Comparison of ENCODE assay signal across 1 cellular context in the genomic region with DNA sequence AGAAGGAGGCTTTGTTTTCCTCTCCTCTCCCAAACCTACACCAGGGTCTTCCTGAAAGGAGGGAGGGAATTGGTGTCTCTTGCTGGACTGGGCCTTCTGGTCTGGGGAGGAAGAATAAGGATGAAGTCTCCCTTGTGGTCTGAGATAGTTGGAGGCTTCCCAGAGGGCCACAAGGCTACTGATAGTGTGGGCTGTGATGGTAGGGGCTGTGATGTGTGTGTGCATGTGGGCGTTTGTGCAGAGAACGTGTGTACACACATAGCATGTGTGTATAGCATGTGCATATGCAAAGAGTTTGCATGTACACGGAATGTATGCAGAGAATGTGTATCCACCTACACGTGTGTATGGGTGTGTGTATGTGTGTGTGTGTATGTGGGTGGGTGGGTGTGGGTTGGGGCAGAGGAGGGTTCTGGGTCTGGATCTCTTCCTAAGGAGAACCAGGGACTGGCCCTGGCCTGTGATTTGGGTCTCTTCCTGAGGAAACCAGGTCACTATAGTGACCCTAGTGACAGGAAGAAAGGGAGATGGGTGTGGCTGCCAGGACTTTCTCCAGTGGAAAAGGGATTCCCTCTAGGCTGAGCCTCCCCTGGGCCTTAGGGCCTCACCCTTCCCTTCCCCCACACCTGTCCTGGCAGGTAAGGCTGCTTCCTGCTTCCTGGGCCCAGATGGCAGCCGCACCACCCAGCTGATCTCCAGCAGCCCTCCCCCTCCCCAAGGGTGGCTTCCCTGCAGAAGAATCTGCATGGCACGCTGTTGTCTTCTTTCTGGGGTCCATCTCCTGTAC.
TF ChIP-seq lines count a peak whose summit lies in the region.

No MANE protein-coding gene starts in this region.

TF ChIP-seq in GM23338, 12 proteins besides CTCF, POLR2A, EP300 and RAD21 (continued from another document):
- TF ChIP-seq, protein P1, sequence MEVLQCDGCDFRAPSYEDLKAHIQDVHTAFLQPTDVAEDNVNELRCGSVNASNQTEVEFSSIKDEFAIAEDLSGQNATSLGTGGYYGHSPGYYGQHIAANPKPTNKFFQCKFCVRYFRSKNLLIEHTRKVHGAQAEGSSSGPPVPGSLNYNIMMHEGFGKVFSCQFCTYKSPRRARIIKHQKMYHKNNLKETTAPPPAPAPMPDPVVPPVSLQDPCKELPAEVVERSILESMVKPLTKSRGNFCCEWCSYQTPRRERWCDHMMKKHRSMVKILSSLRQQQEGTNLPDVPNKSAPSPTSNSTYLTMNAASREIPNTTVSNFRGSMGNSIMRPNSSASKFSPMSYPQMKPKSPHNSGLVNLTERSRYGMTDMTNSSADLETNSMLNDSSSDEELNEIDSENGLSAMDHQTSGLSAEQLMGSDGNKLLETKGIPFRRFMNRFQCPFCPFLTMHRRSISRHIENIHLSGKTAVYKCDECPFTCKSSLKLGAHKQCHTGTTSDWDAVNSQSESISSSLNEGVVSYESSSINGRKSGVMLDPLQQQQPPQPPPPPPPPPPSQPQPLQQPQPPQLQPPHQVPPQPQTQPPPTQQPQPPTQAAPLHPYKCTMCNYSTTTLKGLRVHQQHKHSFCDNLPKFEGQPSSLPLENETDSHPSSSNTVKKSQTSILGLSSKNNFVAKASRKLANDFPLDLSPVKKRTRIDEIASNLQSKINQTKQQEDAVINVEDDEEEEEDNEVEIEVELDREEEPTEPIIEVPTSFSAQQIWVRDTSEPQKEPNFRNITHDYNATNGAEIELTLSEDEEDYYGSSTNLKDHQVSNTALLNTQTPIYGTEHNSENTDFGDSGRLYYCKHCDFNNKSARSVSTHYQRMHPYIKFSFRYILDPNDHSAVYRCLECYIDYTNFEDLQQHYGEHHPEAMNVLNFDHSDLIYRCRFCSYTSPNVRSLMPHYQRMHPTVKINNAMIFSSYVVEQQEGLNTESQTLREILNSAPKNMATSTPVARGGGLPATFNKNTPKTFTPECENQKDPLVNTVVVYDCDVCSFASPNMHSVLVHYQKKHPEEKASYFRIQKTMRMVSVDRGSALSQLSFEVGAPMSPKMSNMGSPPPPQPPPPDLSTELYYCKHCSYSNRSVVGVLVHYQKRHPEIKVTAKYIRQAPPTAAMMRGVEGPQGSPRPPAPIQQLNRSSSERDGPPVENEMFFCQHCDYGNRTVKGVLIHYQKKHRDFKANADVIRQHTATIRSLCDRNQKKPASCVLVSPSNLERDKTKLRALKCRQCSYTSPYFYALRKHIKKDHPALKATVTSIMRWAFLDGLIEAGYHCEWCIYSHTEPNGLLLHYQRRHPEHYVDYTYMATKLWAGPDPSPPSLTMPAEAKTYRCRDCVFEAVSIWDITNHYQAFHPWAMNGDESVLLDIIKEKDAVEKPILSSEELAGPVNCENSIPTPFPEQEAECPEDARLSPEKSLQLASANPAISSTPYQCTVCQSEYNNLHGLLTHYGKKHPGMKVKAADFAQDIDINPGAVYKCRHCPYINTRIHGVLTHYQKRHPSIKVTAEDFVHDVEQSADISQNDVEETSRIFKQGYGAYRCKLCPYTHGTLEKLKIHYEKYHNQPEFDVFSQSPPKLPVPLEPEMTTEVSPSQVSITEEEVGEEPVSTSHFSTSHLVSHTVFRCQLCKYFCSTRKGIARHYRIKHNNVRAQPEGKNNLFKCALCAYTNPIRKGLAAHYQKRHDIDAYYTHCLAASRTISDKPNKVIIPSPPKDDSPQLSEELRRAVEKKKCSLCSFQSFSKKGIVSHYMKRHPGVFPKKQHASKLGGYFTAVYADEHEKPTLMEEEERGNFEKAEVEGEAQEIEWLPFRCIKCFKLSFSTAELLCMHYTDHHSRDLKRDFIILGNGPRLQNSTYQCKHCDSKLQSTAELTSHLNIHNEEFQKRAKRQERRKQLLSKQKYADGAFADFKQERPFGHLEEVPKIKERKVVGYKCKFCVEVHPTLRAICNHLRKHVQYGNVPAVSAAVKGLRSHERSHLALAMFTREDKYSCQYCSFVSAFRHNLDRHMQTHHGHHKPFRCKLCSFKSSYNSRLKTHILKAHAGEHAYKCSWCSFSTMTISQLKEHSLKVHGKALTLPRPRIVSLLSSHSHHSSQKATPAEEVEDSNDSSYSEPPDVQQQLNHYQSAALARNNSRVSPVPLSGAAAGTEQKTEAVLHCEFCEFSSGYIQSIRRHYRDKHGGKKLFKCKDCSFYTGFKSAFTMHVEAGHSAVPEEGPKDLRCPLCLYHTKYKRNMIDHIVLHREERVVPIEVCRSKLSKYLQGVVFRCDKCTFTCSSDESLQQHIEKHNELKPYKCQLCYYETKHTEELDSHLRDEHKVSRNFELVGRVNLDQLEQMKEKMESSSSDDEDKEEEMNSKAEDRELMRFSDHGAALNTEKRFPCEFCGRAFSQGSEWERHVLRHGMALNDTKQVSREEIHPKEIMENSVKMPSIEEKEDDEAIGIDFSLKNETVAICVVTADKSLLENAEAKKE (CRISPR knock-in tag; IDR thresholded peaks at IDR 0.05), result no peak
- TF ChIP-seq EZH2phosphoT487 (IDR thresholded peaks at IDR 0.05; ENCODE audit: unreplicated experiment) (no peak), POLR2AphosphoS5 (IDR thresholded peaks at IDR 0.05; ENCODE audit: low read depth) (no peak), ZNF331 (CRISPR knock-in tag; IDR thresholded peaks at IDR 0.05; ENCODE audit: low read depth) (no peak), STAT1 (IDR thresholded peaks at IDR 0.05; ENCODE audit: unreplicated experiment) (no peak), CREB1 (CRISPR knock-in tag; IDR thresholded peaks at IDR 0.05; ENCODE audit: low read depth) (no peak), ZNF114 (CRISPR knock-in tag; IDR thresholded peaks at IDR 0.05) (no peak)
